1 cellular context compared by ENCODE assay signal in the genomic region with DNA sequence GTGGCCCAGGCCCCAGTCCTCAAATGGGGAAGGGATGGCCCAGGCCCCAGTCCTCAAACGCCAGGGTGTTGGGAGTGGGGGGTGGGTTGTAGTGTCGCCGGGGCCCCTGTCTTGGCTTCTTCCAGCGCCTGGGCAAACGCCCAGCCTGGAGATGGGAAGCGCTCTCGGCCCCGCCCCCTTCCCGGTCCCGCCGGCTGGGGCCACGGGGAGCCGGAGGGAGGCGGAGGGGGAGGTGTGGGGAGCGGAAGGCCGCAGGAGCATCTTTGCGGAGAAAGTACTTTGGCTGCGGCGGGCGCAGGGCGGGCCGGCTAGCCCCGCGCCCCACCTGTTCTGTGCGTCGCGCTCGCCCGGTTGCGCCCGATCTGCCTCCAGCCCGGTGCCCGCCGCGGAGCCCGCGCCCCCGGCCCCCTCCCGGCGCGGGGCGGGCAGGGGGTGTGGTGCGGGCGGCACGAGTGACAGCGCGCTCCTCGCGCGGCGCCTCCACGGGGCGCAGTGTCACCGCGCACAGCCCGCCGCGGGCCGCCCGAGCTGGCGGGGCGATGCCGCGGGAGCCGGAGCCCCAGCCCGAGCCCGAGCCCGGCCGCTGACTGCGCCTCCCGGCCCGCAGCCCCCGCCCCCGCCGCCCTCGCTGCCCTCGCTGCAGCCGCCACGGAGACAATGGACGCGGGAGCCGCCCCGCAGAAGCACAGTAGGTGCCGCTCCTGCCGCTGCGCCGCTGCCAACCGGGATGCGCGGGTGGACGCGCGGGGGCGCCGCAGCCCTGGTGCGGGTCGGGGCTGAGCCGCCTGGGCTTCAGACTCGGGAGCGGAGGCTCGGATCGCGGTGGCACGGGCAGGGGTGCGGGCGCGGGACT.
TF ChIP-seq lines count a peak whose summit lies in the region.

No MANE protein-coding gene starts in this region.

TF ChIP-seq in HEK293, 187 proteins besides CTCF, POLR2A, EP300 and RAD21 (continued from another document):
- TF ChIP-seq INSM2 (tag by site-specific recombination; IDR thresholded peaks at IDR 0.05) (no peak), ZNF223 (tag by site-specific recombination; IDR thresholded peaks at IDR 0.05) (0 out of 2 replicates have a peak, but pooled peaks have one; percentile 40)
- TF ChIP-seq, protein P1, sequence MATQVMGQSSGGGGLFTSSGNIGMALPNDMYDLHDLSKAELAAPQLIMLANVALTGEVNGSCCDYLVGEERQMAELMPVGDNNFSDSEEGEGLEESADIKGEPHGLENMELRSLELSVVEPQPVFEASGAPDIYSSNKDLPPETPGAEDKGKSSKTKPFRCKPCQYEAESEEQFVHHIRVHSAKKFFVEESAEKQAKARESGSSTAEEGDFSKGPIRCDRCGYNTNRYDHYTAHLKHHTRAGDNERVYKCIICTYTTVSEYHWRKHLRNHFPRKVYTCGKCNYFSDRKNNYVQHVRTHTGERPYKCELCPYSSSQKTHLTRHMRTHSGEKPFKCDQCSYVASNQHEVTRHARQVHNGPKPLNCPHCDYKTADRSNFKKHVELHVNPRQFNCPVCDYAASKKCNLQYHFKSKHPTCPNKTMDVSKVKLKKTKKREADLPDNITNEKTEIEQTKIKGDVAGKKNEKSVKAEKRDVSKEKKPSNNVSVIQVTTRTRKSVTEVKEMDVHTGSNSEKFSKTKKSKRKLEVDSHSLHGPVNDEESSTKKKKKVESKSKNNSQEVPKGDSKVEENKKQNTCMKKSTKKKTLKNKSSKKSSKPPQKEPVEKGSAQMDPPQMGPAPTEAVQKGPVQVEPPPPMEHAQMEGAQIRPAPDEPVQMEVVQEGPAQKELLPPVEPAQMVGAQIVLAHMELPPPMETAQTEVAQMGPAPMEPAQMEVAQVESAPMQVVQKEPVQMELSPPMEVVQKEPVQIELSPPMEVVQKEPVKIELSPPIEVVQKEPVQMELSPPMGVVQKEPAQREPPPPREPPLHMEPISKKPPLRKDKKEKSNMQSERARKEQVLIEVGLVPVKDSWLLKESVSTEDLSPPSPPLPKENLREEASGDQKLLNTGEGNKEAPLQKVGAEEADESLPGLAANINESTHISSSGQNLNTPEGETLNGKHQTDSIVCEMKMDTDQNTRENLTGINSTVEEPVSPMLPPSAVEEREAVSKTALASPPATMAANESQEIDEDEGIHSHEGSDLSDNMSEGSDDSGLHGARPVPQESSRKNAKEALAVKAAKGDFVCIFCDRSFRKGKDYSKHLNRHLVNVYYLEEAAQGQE (tag by site-specific recombination; IDR thresholded peaks at IDR 0.05): no peak
TF ChIP-seq in HEK293: peak in this region for 7.
